ENCODE assay signal across 19 cellular contexts in the genomic region with DNA sequence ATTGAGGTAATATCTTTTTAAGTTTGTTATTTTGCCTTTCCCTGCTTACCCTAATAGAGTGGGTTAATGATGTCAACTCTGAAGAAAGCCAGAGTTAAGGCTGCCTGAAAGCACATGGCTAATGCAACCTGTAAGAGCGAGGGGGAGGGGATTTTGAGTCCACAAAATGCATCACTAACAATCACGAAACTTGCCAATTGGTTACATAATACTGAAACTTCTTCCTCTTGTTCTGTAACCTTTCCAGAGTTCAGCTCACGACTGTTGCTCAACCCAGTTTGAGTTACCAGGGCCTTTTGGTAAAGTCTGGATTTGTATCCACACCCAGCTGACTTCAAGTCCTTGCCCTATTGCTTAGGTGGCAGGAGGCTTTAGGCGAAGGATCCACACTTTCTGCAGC.
A peak's percentile ranks its signal among the peaks of the same experiment; 100 is the strongest.
DNase-seq lines count a peak whose midpoint lies in the region; ATAC-seq, FAIRE-seq and TF ChIP-seq lines count a peak whose summit lies in the region.
"Had no signal": no experiment of that assay in that cellular context is flagged by ENCODE, and none has a peak within 500 bp of the region (broad histone marks: within the 10 kb centered on the region; RNA-seq: fewer than 3 reads in every experiment).

No MANE protein-coding gene starts in this region.

- no peak for DNase-seq in Right ventricle myocardium inferior (ENCODE audit: missing footprints)
- no peak for DNase-seq in left ventricle myocardium inferior
- DNase-seq in GM12878 (ENCODE audit: low read depth, low spot score): no peak
- DNase-seq in iris pigment epithelial cell (ENCODE audit: low read depth): peak; percentile 87
- DNase-seq in aorta: peak in 1 of 2 donors; percentile 46
- DNase-seq in effector memory CD4-positive, alpha-beta T cell: no peak
- no peak for DNase-seq in T1000 (lab: John Stamatoyannopoulos, UW)
- DNase-seq: activated CD8-positive, alpha-beta T cell treated with anti-CD3 and anti-CD28 coated beads for 36 hours; activated naive CD4-positive, alpha-beta T cell treated with anti-CD3 and anti-CD28 coated beads, Interleukin-2, amount 50 U/mL, for 16 hours; DMS153; head of caudate nucleus; NCI-H1105; NCI-H774; T-helper 2 cell had no signal

- CTCF ChIA-PET in GM12878 (lab: Yijun Ruan, JAX): interaction anchor here (1.3 to 4.1 kb wide), 3 partner anchors 114 to 313 kb away, joined by 5 to 25 read pairs (median 8); no protein-coding TSS in a partner anchor

- no peak for TF ChIP-seq EP300 in GM12878 (IDR thresholded peaks at IDR 0.05; ENCODE audit: borderline replicate concordance in 1 of 2, control insufficient read depth in 1 of 2, low read depth in 2 of 2, low read length in 2 of 2)

- H2AFZ ChIP-seq in GM12878 (ENCODE audit: control insufficient read depth, low read depth, low read length): no peak overlapping the region
- H2AFZ ChIP-seq: parathyroid adenoma had no signal

- ATAC-seq in Right ventricle myocardium inferior: peak; percentile 31
- ATAC-seq in GM12878: peak; percentile 16; the same call in 2 of the 3 replicates
- peak; percentile 67 for ATAC-seq in aorta (ENCODE audit: low FRiP score)
- ATAC-seq in HG02678 (IDR thresholded peaks at IDR 0.05; ENCODE audit: unreplicated experiment): no peak
- ATAC-seq: activated CD8-positive, alpha-beta T cell treated with anti-CD3 and anti-CD28 coated beads for 36 hours had no signal

- BruUV-seq in GM12878 (replicated peaks; lab: Mats Ljungman, UMichigan): no TSS peak

- H3K27ac ChIP-seq in left ventricle myocardium inferior (replicated peaks): no peak overlapping the region
- no peak overlapping the region for H3K27ac ChIP-seq in GM12878 (ENCODE audit: control insufficient read depth, insufficient read depth)
- no peak overlapping the region for H3K27ac ChIP-seq in aorta (ENCODE audit: low read depth in 1 of 2, low read length in 2 of 2)
- no peak overlapping the region for H3K27ac ChIP-seq in effector memory CD4-positive, alpha-beta T cell (ENCODE audit: insufficient read depth, low read length, poor library complexity, severe bottlenecking)
- H3K27ac ChIP-seq: 22Rv1, coronary artery, parathyroid adenoma, suprapubic skin had no signal

- no peak for TF ChIP-seq RAD21 in GM12878 (IDR thresholded peaks at IDR 0.05; ENCODE audit: insufficient read depth, low read depth, low read length)

- intact Hi-C loops in Right ventricle myocardium inferior (cut with DNase I) (no loop called here), left ventricle myocardium inferior (cut with micrococcal nuclease) (no loop called here), GM12878 (cut with micrococcal nuclease; ENCODE audit: unreplicated experiment) (no loop called here), aorta (cut with DNase I) (no loop called here)

- 31% methylated on average over 4 of the region's 4 CpGs for WGBS in GM12878 (ENCODE audit: insufficient coverage, insufficient replicate concordance, low lambda C conversion rate, missing lambda C conversion rate)
- 79 to 85% methylated on average over 4 of the region's 4 CpGs for WGBS in aorta, 2 donors

- POLR2A ChIA-PET in GM12878 (lab: Charles Lee): no interaction called here

- SMC1A ChIA-PET in GM12878 (lab: Charles Lee; ENCODE audit: uncharacterized antibody, unreplicated experiment): interaction anchor here (0.6 to 5.3 kb wide), 10 partner anchors 9 to 312 kb away, joined by 3 to 50 read pairs (median 4); no protein-coding TSS in a partner anchor

- H3K4me1 ChIP-seq in left ventricle myocardium inferior: no peaks in the 10 kb centered on the region
- H3K4me1 ChIP-seq in GM12878 (ENCODE audit: control insufficient read depth, insufficient read depth, low read length): peaks cover 21% of the 10 kb centered on the region
- no peaks in the 10 kb centered on the region for H3K4me1 ChIP-seq in aorta (ENCODE audit: control insufficient read depth in 1 of 2, insufficient read depth in 2 of 2, low read length in 2 of 2)
- H3K4me1 ChIP-seq in effector memory CD4-positive, alpha-beta T cell (ENCODE audit: control insufficient read depth, insufficient read depth, low read length, poor library complexity, severe bottlenecking): no peaks in the 10 kb centered on the region
- H3K4me1 ChIP-seq: parathyroid adenoma had no signal

- no peak overlapping the region for H3K9ac ChIP-seq in GM12878 (ENCODE audit: control insufficient read depth, insufficient read depth, low read length)
- H3K9ac ChIP-seq: parathyroid adenoma had no signal

- no peak for TF ChIP-seq POLR2A in GM12878 (IDR thresholded peaks at IDR 0.05; ENCODE audit: low read depth, low read length)

- no peaks in the 10 kb centered on the region for H4K20me1 ChIP-seq in GM12878 (ENCODE audit: control insufficient read depth, insufficient read depth)

- FAIRE-seq in GM12878 (lab: Jason Lieb, UNC): no peak

- TF ChIP-seq CTCF in left ventricle myocardium inferior (IDR thresholded peaks at IDR 0.05; ENCODE audit: borderline replicate concordance) (no peak), GM12878 (IDR thresholded peaks at IDR 0.05 in 2 of 3, conservative IDR thresholded peaks at IDR 0.05 in 1 of 3; ENCODE audit: control insufficient read depth in 2 of 3, extremely low read depth in 1 of 3, insufficient read depth in 1 of 3, low read depth in 3 of 3, low read length in 3 of 3) (no peak)

- H3K79me2 ChIP-seq in GM12878 (ENCODE audit: control insufficient read depth, insufficient read depth, low read length): no peaks in the 10 kb centered on the region
- H3K79me2 ChIP-seq: parathyroid adenoma had no signal

- in situ Hi-C loops in GM12878 (cut with MboI): no loop called here

- H3K4me2 ChIP-seq in GM12878 (ENCODE audit: control insufficient read depth, insufficient read depth): no peak overlapping the region

- no peak overlapping the region for H3K4me3 ChIP-seq in left ventricle myocardium inferior
- no peak overlapping the region for H3K4me3 ChIP-seq in GM12878
- no peak overlapping the region for H3K4me3 ChIP-seq in aorta (ENCODE audit: low read length in 2 of 2)
- H3K4me3 ChIP-seq in effector memory CD4-positive, alpha-beta T cell (ENCODE audit: insufficient read depth, low read depth, low read length, poor library complexity, severe bottlenecking): no peak overlapping the region
- H3K4me3 ChIP-seq: coronary artery, suprapubic skin had no signal

- H3K9me3 ChIP-seq in left ventricle myocardium inferior (replicated peaks): no peaks in the 10 kb centered on the region
- no peaks in the 10 kb centered on the region for H3K9me3 ChIP-seq in GM12878 (replicated peaks; ENCODE audit: control insufficient read depth, insufficient read depth, low read length)
- H3K9me3 ChIP-seq in aorta (ENCODE audit: control insufficient read depth, low read length): no peaks in the 10 kb centered on the region
- H3K9me3 ChIP-seq in effector memory CD4-positive, alpha-beta T cell (ENCODE audit: control insufficient read depth, low read length): no peaks in the 10 kb centered on the region
- H3K9me3 ChIP-seq: suprapubic skin had no signal

- H3K36me3 ChIP-seq in left ventricle myocardium inferior (no peaks in the 10 kb centered on the region), GM12878 (ENCODE audit: control insufficient read depth in 2 of 2, insufficient read depth in 2 of 2, low read length in 1 of 2) (no peaks in the 10 kb centered on the region), aorta (ENCODE audit: control insufficient read depth in 1 of 2, insufficient read depth in 2 of 2, low read length in 1 of 2) (no peaks in the 10 kb centered on the region)
- H3K36me3 ChIP-seq in effector memory CD4-positive, alpha-beta T cell (ENCODE audit: control insufficient read depth, insufficient read depth, low read length): no peaks in the 10 kb centered on the region
- H3K36me3 ChIP-seq: suprapubic skin had no signal

- RAD21 ChIA-PET in GM12878 (lab: Charles Lee; ENCODE audit: unreplicated experiment): interaction anchor here (0.9 to 7.0 kb wide), 3 partner anchors 27 to 210 kb away, joined by 4 to 42 read pairs (median 5); no protein-coding TSS in a partner anchor

- H3K27me3 ChIP-seq in left ventricle myocardium inferior (ENCODE audit: low read depth) (no peaks in the 10 kb centered on the region), GM12878 (replicated peaks in 1 of 2; ENCODE audit: control insufficient read depth in 2 of 2, insufficient read depth in 2 of 2, low read length in 1 of 2) (no peaks in the 10 kb centered on the region; a peak in 1 of 4 replicates), aorta (ENCODE audit: control insufficient read depth in 1 of 2, insufficient read depth in 2 of 2, low read length in 1 of 2) (no peaks in the 10 kb centered on the region)
- H3K27me3 ChIP-seq in effector memory CD4-positive, alpha-beta T cell (replicated peaks; ENCODE audit: control insufficient read depth, insufficient read depth, low read length, poor library complexity, severe bottlenecking): no peaks in the 10 kb centered on the region
- H3K27me3 ChIP-seq: suprapubic skin had no signal

TF ChIP-seq in GM12878, 131 proteins besides CTCF, POLR2A, EP300 and RAD21 (continues in another document):
- TF ChIP-seq TAF1 (IDR thresholded peaks at IDR 0.05; ENCODE audit: borderline replicate concordance, low read depth, low read length) (no peak), TCF12 (IDR thresholded peaks at IDR 0.05; ENCODE audit: low read depth, low read length) (no peak)
- TF ChIP-seq, protein P1, sequence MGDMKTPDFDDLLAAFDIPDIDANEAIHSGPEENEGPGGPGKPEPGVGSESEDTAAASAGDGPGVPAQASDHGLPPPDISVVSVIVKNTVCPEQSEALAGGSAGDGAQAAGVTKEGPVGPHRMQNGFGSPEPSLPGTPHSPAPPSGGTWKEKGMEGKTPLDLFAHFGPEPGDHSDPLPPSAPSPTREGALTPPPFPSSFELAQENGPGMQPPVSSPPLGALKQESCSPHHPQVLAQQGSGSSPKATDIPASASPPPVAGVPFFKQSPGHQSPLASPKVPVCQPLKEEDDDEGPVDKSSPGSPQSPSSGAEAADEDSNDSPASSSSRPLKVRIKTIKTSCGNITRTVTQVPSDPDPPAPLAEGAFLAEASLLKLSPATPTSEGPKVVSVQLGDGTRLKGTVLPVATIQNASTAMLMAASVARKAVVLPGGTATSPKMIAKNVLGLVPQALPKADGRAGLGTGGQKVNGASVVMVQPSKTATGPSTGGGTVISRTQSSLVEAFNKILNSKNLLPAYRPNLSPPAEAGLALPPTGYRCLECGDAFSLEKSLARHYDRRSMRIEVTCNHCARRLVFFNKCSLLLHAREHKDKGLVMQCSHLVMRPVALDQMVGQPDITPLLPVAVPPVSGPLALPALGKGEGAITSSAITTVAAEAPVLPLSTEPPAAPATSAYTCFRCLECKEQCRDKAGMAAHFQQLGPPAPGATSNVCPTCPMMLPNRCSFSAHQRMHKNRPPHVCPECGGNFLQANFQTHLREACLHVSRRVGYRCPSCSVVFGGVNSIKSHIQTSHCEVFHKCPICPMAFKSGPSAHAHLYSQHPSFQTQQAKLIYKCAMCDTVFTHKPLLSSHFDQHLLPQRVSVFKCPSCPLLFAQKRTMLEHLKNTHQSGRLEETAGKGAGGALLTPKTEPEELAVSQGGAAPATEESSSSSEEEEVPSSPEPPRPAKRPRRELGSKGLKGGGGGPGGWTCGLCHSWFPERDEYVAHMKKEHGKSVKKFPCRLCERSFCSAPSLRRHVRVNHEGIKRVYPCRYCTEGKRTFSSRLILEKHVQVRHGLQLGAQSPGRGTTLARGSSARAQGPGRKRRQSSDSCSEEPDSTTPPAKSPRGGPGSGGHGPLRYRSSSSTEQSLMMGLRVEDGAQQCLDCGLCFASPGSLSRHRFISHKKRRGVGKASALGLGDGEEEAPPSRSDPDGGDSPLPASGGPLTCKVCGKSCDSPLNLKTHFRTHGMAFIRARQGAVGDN (IDR thresholded peaks at IDR 0.05): peak; percentile 70
